In genomic region chr1:185156854-185157598, GRCh38 we compare ENCODE assay signal across 8 cellular contexts. TPM values are rescaled to one million over a fixed set of nuclear protein-coding genes. Genes with fewer than 3 reads are reported as not detected.
DNase-seq lines count a peak whose midpoint lies in the region; ATAC-seq, FAIRE-seq and TF ChIP-seq lines count a peak whose summit lies in the region.

TSS of gene SWT1 (plus strand) at chr1:185157167. CDS start at chr1:185160842, 3,675 bp downstream.
TSS of gene TRMT1L (minus strand) at chr1:185156953. CDS start at chr1:185156712, 241 bp downstream.

- no peak for TF ChIP-seq CTCF in left ventricle myocardium inferior (IDR thresholded peaks at IDR 0.05; ENCODE audit: borderline replicate concordance)
- TF ChIP-seq CTCF in progenitor cell of endocrine pancreas (IDR thresholded peaks at IDR 0.05; ENCODE audit: unreplicated experiment): no peak

- no peaks in the 10 kb centered on the region for H3K36me3 Mint-ChIP-seq in progenitor cell of endocrine pancreas (ENCODE audit: insufficient read depth)

- H3K4me3 ChIP-seq in left ventricle myocardium inferior: peak within 1 kb of the TSS; percentile 79

- peaks cover 3% of the 10 kb centered on the region for H3K36me3 ChIP-seq in left ventricle myocardium inferior

- peaks cover 29% of the 10 kb centered on the region for H3K4me1 Mint-ChIP-seq in progenitor cell of endocrine pancreas (ENCODE audit: low read depth)

- peaks cover 65% of the 10 kb centered on the region for H3K4me1 ChIP-seq in left ventricle myocardium inferior

- no peaks in the 10 kb centered on the region for H3K27me3 ChIP-seq in left ventricle myocardium inferior (ENCODE audit: low read depth)

- no peaks in the 10 kb centered on the region for H3K9me3 Mint-ChIP-seq in progenitor cell of endocrine pancreas (ENCODE audit: low read depth)

- peak; percentile 60 for DNase-seq in GM12892 (ENCODE audit: insufficient read length)
- peak; percentile 99 for DNase-seq in NCI-H146 (lab: John Stamatoyannopoulos, UW)
- peak; percentile 95 to 99 (median 97) for DNase-seq in T-helper 1 cell
- DNase-seq in amygdala (lab: John Stamatoyannopoulos, UW): peak; percentile 93 to 100 (median 99)
- DNase-seq in left ventricle myocardium inferior: peak; percentile 100
- peak; percentile 93 for DNase-seq in progenitor cell of endocrine pancreas (ENCODE audit: low spot score, unreplicated experiment)
- DNase-seq in ureter (ENCODE audit: low spot score): peak; percentile 99

- H3K27ac ChIP-seq in left ventricle myocardium inferior (replicated peaks): peak within 1 kb of the TSS; percentile 98

- ATAC-seq in HG02852 (IDR thresholded peaks at IDR 0.05; ENCODE audit: unreplicated experiment): peak; percentile 89

- H3K27ac Mint-ChIP-seq in progenitor cell of endocrine pancreas: peak within 1 kb of the TSS; percentile 99

- H3K27me3 Mint-ChIP-seq in progenitor cell of endocrine pancreas: no peaks in the 10 kb centered on the region

- peak; percentile 90 for TF ChIP-seq POLR2A in GM12892 (IDR thresholded peaks at IDR 0.05; ENCODE audit: low read depth, low read length)

- no peaks in the 10 kb centered on the region for H3K9me3 ChIP-seq in left ventricle myocardium inferior (replicated peaks)

- peak within 1 kb of the TSS; percentile 98 for H3K4me3 Mint-ChIP-seq in progenitor cell of endocrine pancreas (ENCODE audit: low read depth)

- intact Hi-C loops in left ventricle myocardium inferior (cut with micrococcal nuclease): no loop called here

- FAIRE-seq in GM12892 (lab: Jason Lieb, UNC): peak; percentile 98

RNA-seq across cellular contexts. Expression of gene SWT1, which starts in this region (rescaled TPM):
- 2.3 TPM for polyA plus RNA-seq in GM12892 (2012; ENCODE audit: missing spikeins)
- 7.4 TPM for total RNA-seq in left ventricle myocardium inferior
- 10.5 and 12.6 TPM in 2 replicates for total RNA-seq in progenitor cell of endocrine pancreas
- 8.3 TPM for total RNA-seq in ureter

RNA-seq across cellular contexts. Expression of gene TRMT1L, which starts in this region (rescaled TPM):
- polyA plus RNA-seq in GM12892 (2012; ENCODE audit: missing spikeins): 15.8 TPM
- 26.1 TPM for total RNA-seq in left ventricle myocardium inferior
- 23.4 and 30.6 TPM in 2 replicates for total RNA-seq in progenitor cell of endocrine pancreas
- 27.1 TPM for total RNA-seq in ureter

Comparison
In these comparisons a context has a peak if more than half of its experiments do, and no peak if none do; other contexts are left out.
1. Peak in every context shown above with its lines: DNase-seq, ATAC-seq, H3K4me3 ChIP-seq and H3K27ac ChIP-seq.